ENCODE assay signal across 28 cellular contexts in genomic region chr5:43429016-43429415, GRCh38. TPM values are rescaled to one million over a fixed set of nuclear protein-coding genes. Genes with fewer than 3 reads are reported as not detected.
"Had no signal": no experiment of that assay in that cellular context is flagged by ENCODE, and none has a peak within 500 bp of the region (broad histone marks: within the 10 kb centered on the region; RNA-seq: fewer than 3 reads in every experiment).

No MANE protein-coding gene starts in this region.

- H3K36me3 ChIP-seq: ascending aorta, Peyer's patch, SJCRH30 had no signal

- H3K9me2 ChIP-seq: SK-N-SH had no signal

- H3K4me1 ChIP-seq: ascending aorta, SJCRH30 had no signal

- H3K4me1 Mint-ChIP-seq: activated naive CD8-positive, alpha-beta T cell treated with anti-CD3 and anti-CD28 coated beads, Interleukin-2, amount 50 U/mL, for 24 hours; central memory CD8-positive, alpha-beta T cell had no signal

- H3K27me3 ChIP-seq: ascending aorta, body of pancreas, Peyer's patch, SJCRH30 had no signal

- DNase-seq: activated CD4-positive, alpha-beta T cell treated with anti-CD3 and anti-CD28 coated beads for 48 hours; activated CD4-positive, alpha-beta T cell treated with anti-CD3 and anti-CD28 coated beads, Interleukin-2, amount 50 U/mL, for 4 hours; activated CD8-positive, alpha-beta memory T cell treated with anti-CD3 and anti-CD28 coated beads, Interleukin-2, amount 50 U/mL, for 48 hours; activated CD8-positive, alpha-beta T cell treated with anti-CD3 and anti-CD28 coated beads, Interleukin-2, amount 10 ng/mL, durations not matched to agents 7 days and 5 days; activated effector memory CD4-positive, alpha-beta T cell treated with Interleukin-2 at 50 U/mL for 16 hours; activated naive CD4-positive, alpha-beta T cell treated with Interleukin-2 at 50 U/mL for 16 hours; activated naive CD8-positive, alpha-beta T cell treated with anti-CD3 and anti-CD28 coated beads, Interleukin-2, amount 50 U/mL, for 24 hours; activated T-cell treated with anti-CD3 and anti-CD28 coated beads, Interleukin-2, amount 50 U/mL, for 1 hour; amniotic stem cell; body of pancreas; MM.1S; NCI-H1105; NCI-H1436; NCI-H1694 treated with DMSO at 0.1 percent for 48 hours; NCI-H2081; NCI-H510A treated with DMSO at 0.1 percent for 48 hours; NK-92 treated with Interleukin-12 subunit alpha and Interleukin-12 subunit beta, amount 100 ng/mL, for 24 hours; OCI-M1; Peyer's patch; Right ventricle myocardium superior; SJCRH30; SK-N-SH; T-helper 1 cell had no signal

- H3K4me3 ChIP-seq: ascending aorta, body of pancreas, Peyer's patch, SJCRH30 had no signal

- H3K4me2 ChIP-seq: KMS-11, SK-N-SH had no signal

- H3K9me3 Mint-ChIP-seq: activated naive CD4-positive, alpha-beta T cell treated with anti-CD3 and anti-CD28 coated beads, Interleukin-2, amount 50 U/mL, for 72 hours; activated naive CD8-positive, alpha-beta T cell treated with anti-CD3 and anti-CD28 coated beads, Interleukin-2, amount 50 U/mL, for 24 hours; central memory CD8-positive, alpha-beta T cell had no signal

- H3K9me3 ChIP-seq: ascending aorta, body of pancreas, Peyer's patch, SK-N-SH had no signal

- H3K27ac ChIP-seq: ascending aorta, KMS-11, Peyer's patch, SJCRH30 had no signal

- ATAC-seq: activated CD4-positive, CD25-positive, alpha-beta regulatory T cell treated with anti-CD3 and anti-CD28 coated beads, Interleukin-2, amount 50 U/mL, for 24 hours; activated CD8-positive, alpha-beta T cell treated with anti-CD3 and anti-CD28 coated beads, Interleukin-2, amount 10 ng/mL, durations not matched to agents 7 days and 5 days; activated naive CD4-positive, alpha-beta T cell treated with anti-CD3 and anti-CD28 coated beads, Interleukin-2, amount 50 U/mL, for 72 hours; activated naive CD8-positive, alpha-beta T cell treated with anti-CD3 and anti-CD28 coated beads, Interleukin-2, amount 50 U/mL, for 24 hours; body of pancreas had no signal

- H3K36me3 Mint-ChIP-seq: activated naive CD4-positive, alpha-beta T cell treated with anti-CD3 and anti-CD28 coated beads, Interleukin-2, amount 50 U/mL, for 72 hours had no signal

- H3K27me3 Mint-ChIP-seq: activated naive CD8-positive, alpha-beta T cell treated with anti-CD3 and anti-CD28 coated beads, Interleukin-2, amount 50 U/mL, for 24 hours; central memory CD8-positive, alpha-beta T cell had no signal

- H3K27ac Mint-ChIP-seq: activated CD8-positive, alpha-beta T cell treated with anti-CD3 and anti-CD28 coated beads, Interleukin-2, amount 10 ng/mL, durations not matched to agents 7 days and 5 days; activated naive CD8-positive, alpha-beta T cell treated with anti-CD3 and anti-CD28 coated beads, Interleukin-2, amount 50 U/mL, for 24 hours had no signal

- H3K4me3 Mint-ChIP-seq: activated CD8-positive, alpha-beta T cell treated with anti-CD3 and anti-CD28 coated beads, Interleukin-2, amount 10 ng/mL, durations not matched to agents 7 days and 5 days; activated naive CD8-positive, alpha-beta T cell treated with anti-CD3 and anti-CD28 coated beads, Interleukin-2, amount 50 U/mL, for 24 hours; central memory CD8-positive, alpha-beta T cell had no signal

RNA-seq across cellular contexts. Expression of gene CCL28, which starts 16.8 kb away (rescaled TPM):
- total RNA-seq: ascending aorta, SJCRH30 had no signal
- polyA plus RNA-seq: SK-N-SH had no signal
